Comparison of ENCODE assay signal across 15 cellular contexts in the genomic region with DNA sequence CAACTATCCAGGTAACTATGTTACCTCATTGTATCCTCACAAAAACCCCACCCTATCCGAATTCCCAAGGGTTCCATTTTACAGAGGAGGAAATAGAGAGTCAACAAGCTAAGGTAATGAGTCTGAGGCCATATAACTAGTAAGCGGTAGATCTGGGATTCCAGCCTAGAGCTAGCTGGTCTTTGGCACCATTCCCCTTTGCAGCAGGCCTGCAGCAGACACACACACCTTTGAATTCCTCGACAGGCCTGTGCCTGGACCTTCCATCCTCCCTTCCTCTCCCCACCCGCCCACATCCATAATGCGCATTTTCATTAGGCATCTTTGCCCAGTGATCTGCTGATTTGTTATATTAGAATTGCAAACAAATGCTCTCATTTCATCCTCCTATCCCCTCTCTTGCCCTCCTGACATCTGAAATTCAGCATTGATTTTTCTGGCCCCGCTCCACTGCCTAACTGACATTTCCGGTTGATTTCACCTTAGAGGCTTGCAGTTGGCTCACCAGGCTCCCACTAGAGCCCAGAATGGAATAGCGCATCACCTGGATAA.
DNase-seq lines count a peak whose midpoint lies in the region; ATAC-seq and TF ChIP-seq lines count a peak whose summit lies in the region.
"Had no signal": no experiment of that assay in that cellular context is flagged by ENCODE, and none has a peak within 500 bp of the region (broad histone marks: within the 10 kb centered on the region; RNA-seq: fewer than 3 reads in every experiment).

No MANE protein-coding gene starts in this region.

- peaks cover 96% of the 10 kb centered on the region for H3K4me1 Mint-ChIP-seq in activated CD8-positive, alpha-beta T cell treated with anti-CD3 and anti-CD28 coated beads, Interleukin-2, amount 10 ng/mL, durations not matched to agents 7 days and 5 days (ENCODE audit: low read depth)
- peaks cover 51% of the 10 kb centered on the region for H3K4me1 Mint-ChIP-seq in activated CD8-positive, alpha-beta T cell treated with anti-CD3 and anti-CD28 coated beads for 36 hours (ENCODE audit: low read depth)
- peaks cover 79 to 90% of the 10 kb centered on the region in 2 donors for H3K4me1 Mint-ChIP-seq in immature natural killer cell

- intact Hi-C loops in activated CD8-positive, alpha-beta T cell treated with anti-CD3 and anti-CD28 coated beads for 36 hours (cut with micrococcal nuclease), result no loop called here

- POLR2A ChIA-PET in activated CD8-positive, alpha-beta T cell treated with anti-CD3 and anti-CD28 coated beads, Interleukin-2, amount 10 ng/mL, durations not matched to agents 7 days and 5 days (lab: Charles Lee), result interaction anchor here (0.6 to 1.1 kb wide), 2 partner anchors 9 to 65 kb away, joined by 3 to 5 read pairs; no protein-coding TSS in a partner anchor
- POLR2A ChIA-PET in activated CD8-positive, alpha-beta T cell treated with anti-CD3 and anti-CD28 coated beads for 36 hours (lab: Charles Lee), result interaction anchor here (0.6 to 0.9 kb wide), 2 partner anchors 20 to 69 kb away, joined by 3 read pairs; no protein-coding TSS in a partner anchor

- ATAC-seq in activated CD8-positive, alpha-beta T cell treated with anti-CD3 and anti-CD28 coated beads, Interleukin-2, amount 10 ng/mL, durations not matched to agents 7 days and 5 days, result no peak
- ATAC-seq in activated CD8-positive, alpha-beta T cell treated with anti-CD3 and anti-CD28 coated beads for 36 hours, result no peak
- no peak for ATAC-seq in GM18873 (IDR thresholded peaks at IDR 0.05; ENCODE audit: low FRiP score, unreplicated experiment)
- no peak for ATAC-seq in HG02852 (IDR thresholded peaks at IDR 0.05; ENCODE audit: unreplicated experiment)
- ATAC-seq: Panc1, Right ventricle myocardium inferior had no signal

- H3K27me3 Mint-ChIP-seq in activated CD8-positive, alpha-beta T cell treated with anti-CD3 and anti-CD28 coated beads, Interleukin-2, amount 10 ng/mL, durations not matched to agents 7 days and 5 days (ENCODE audit: low read depth), result no peaks in the 10 kb centered on the region
- no peaks in the 10 kb centered on the region for H3K27me3 Mint-ChIP-seq in activated CD8-positive, alpha-beta T cell treated with anti-CD3 and anti-CD28 coated beads for 36 hours
- peaks cover 4 to 13% (median 7%) of the 10 kb centered on the region in 3 donors for H3K27me3 Mint-ChIP-seq in immature natural killer cell (ENCODE audit: low read depth in 3 of 3)

- H3K4me3 Mint-ChIP-seq in activated CD8-positive, alpha-beta T cell treated with anti-CD3 and anti-CD28 coated beads, Interleukin-2, amount 10 ng/mL, durations not matched to agents 7 days and 5 days, result no peak overlapping the region
- H3K4me3 Mint-ChIP-seq in activated CD8-positive, alpha-beta T cell treated with anti-CD3 and anti-CD28 coated beads for 36 hours, result no peak overlapping the region
- H3K4me3 Mint-ChIP-seq in immature natural killer cell, result no peak overlapping the region

- no peak for DNase-seq in activated CD8-positive, alpha-beta T cell treated with anti-CD3 and anti-CD28 coated beads, Interleukin-2, amount 10 ng/mL, durations not matched to agents 7 days and 5 days
- DNase-seq in activated CD8-positive, alpha-beta T cell treated with anti-CD3 and anti-CD28 coated beads for 36 hours, result no peak
- peak; percentile 18 for DNase-seq in DMS79 (lab: John Stamatoyannopoulos, UW)
- DNase-seq in cerebellar cortex (ENCODE audit: low spot score), result peak; percentile 64
- no peak for DNase-seq in immature natural killer cell
- DNase-seq in hippocampal formation (lab: John Stamatoyannopoulos, UW), result no peak
- DNase-seq: Caco-2, DMS53, KBM-7, NCI-H2029, NCI-H524 had no signal

- TF ChIP-seq CTCF in activated CD8-positive, alpha-beta T cell treated with anti-CD3 and anti-CD28 coated beads for 36 hours (IDR thresholded peaks at IDR 0.05), result no peak

- H3K36me3 Mint-ChIP-seq in activated CD8-positive, alpha-beta T cell treated with anti-CD3 and anti-CD28 coated beads, Interleukin-2, amount 10 ng/mL, durations not matched to agents 7 days and 5 days (ENCODE audit: low read depth), result peaks cover 74% of the 10 kb centered on the region
- no peaks in the 10 kb centered on the region for H3K36me3 Mint-ChIP-seq in activated CD8-positive, alpha-beta T cell treated with anti-CD3 and anti-CD28 coated beads for 36 hours (ENCODE audit: low read depth)
- H3K36me3 Mint-ChIP-seq in immature natural killer cell, result peaks cover 0 to 14% (median 0%) of the 10 kb centered on the region in 3 donors

- H3K27ac Mint-ChIP-seq in activated CD8-positive, alpha-beta T cell treated with anti-CD3 and anti-CD28 coated beads, Interleukin-2, amount 10 ng/mL, durations not matched to agents 7 days and 5 days, result peak overlapping the region; percentile 82
- H3K27ac Mint-ChIP-seq in activated CD8-positive, alpha-beta T cell treated with anti-CD3 and anti-CD28 coated beads for 36 hours, result no peak overlapping the region
- peak overlapping the region; percentile 2 to 82 (median 20) for H3K27ac Mint-ChIP-seq in immature natural killer cell

- H3K9me3 Mint-ChIP-seq in activated CD8-positive, alpha-beta T cell treated with anti-CD3 and anti-CD28 coated beads, Interleukin-2, amount 10 ng/mL, durations not matched to agents 7 days and 5 days (ENCODE audit: insufficient read depth), result peaks cover 4% of the 10 kb centered on the region
- peaks cover 4% of the 10 kb centered on the region for H3K9me3 Mint-ChIP-seq in activated CD8-positive, alpha-beta T cell treated with anti-CD3 and anti-CD28 coated beads for 36 hours
- H3K9me3 Mint-ChIP-seq in immature natural killer cell, result no peaks in the 10 kb centered on the region

- CTCF ChIA-PET in activated CD8-positive, alpha-beta T cell treated with anti-CD3 and anti-CD28 coated beads, Interleukin-2, amount 10 ng/mL, durations not matched to agents 7 days and 5 days (lab: Charles Lee), result interaction anchor here (1.0 to 2.4 kb wide), 5 partner anchors 12 to 134 kb away, joined by 3 to 10 read pairs (median 7); no protein-coding TSS in a partner anchor
- CTCF ChIA-PET in activated CD8-positive, alpha-beta T cell treated with anti-CD3 and anti-CD28 coated beads for 36 hours (lab: Charles Lee), result no interaction called here

Comparison
In these comparisons a context has a peak if more than half of its experiments do, and no peak if none do; other contexts are left out.
1. DNase-seq: peak in DMS79 (single experiment) and cerebellar cortex (single experiment); none in activated CD8-positive, alpha-beta T cell treated with anti-CD3 and anti-CD28 coated beads, Interleukin-2, amount 10 ng/mL, durations not matched to agents 7 days and 5 days (single experiment), activated CD8-positive, alpha-beta T cell treated with anti-CD3 and anti-CD28 coated beads for 36 hours (single experiment), immature natural killer cell (0 of 3) and hippocampal formation (0 of 2).